ENCODE assay signal across 19 cellular contexts in genomic region chr15:69998541-69999391, GRCh38.
"Had no signal": no experiment of that assay in that cellular context is flagged by ENCODE, and none has a peak within 500 bp of the region (broad histone marks: within the 10 kb centered on the region; RNA-seq: fewer than 3 reads in every experiment).

No MANE protein-coding gene starts in this region.

- H3K36me3 ChIP-seq: colonic mucosa, left ventricle myocardium inferior, lower lobe of right lung, sigmoid colon, suprapubic skin, thyroid gland, upper lobe of left lung, vagina had no signal

- H3K4me3 Mint-ChIP-seq: endodermal cell; immature natural killer cell; natural killer cell treated with Interleukin-12 subunit alpha and Interleukin-12 subunit beta and Interleukin-15 and Interleukin-18, amount 100 ng/mL, for 72 hours had no signal

- H3K4me1 ChIP-seq: foreskin keratinocyte, left ventricle myocardium inferior, lower lobe of right lung, sigmoid colon, upper lobe of left lung, vagina had no signal

- H3K9me3 Mint-ChIP-seq: natural killer cell treated with Interleukin-12 subunit alpha and Interleukin-12 subunit beta and Interleukin-15 and Interleukin-18, amount 100 ng/mL, for 72 hours had no signal

- H3K27me3 ChIP-seq: colonic mucosa, sigmoid colon, thyroid gland, upper lobe of left lung, vagina had no signal

- DNase-seq: dermis blood vessel endothelial cell; endodermal cell; erythroblast; immature natural killer cell; sigmoid colon; stimulated activated CD4-positive, alpha-beta T cell treated with anti-CD3 and anti-CD28 coated beads, Interleukin-12 subunit alpha, Interleukin-12 subunit beta, amount 100 ng/mL, for 4 hours; stimulated activated naive CD8-positive, alpha-beta T cell treated with anti-CD3 and anti-CD28 coated beads, Interleukin-15, Interleukin-2, amounts not matched to agents 100 U/mL and 50 U/mL, for 24 hours had no signal

- FAIRE-seq: endothelial cell of umbilical vein, keratinocyte had no signal

- H3K27ac Mint-ChIP-seq: endodermal cell; immature natural killer cell; natural killer cell treated with Interleukin-12 subunit alpha and Interleukin-12 subunit beta and Interleukin-15 and Interleukin-18, amount 100 ng/mL, for 72 hours had no signal

- H3K4me3 ChIP-seq: colonic mucosa, left ventricle myocardium inferior, lower lobe of right lung, sigmoid colon, skin epidermis, suprapubic skin, thyroid gland, upper lobe of left lung, vagina had no signal

- H3K27ac ChIP-seq: foreskin keratinocyte, left ventricle myocardium inferior, lower lobe of right lung, sigmoid colon, skin epidermis, suprapubic skin, upper lobe of left lung, vagina had no signal

- H3K4me1 Mint-ChIP-seq: immature natural killer cell had no signal

- H3K9me3 ChIP-seq: colonic mucosa, thyroid gland had no signal
